8 cellular contexts compared by ENCODE assay signal in the genomic region with DNA sequence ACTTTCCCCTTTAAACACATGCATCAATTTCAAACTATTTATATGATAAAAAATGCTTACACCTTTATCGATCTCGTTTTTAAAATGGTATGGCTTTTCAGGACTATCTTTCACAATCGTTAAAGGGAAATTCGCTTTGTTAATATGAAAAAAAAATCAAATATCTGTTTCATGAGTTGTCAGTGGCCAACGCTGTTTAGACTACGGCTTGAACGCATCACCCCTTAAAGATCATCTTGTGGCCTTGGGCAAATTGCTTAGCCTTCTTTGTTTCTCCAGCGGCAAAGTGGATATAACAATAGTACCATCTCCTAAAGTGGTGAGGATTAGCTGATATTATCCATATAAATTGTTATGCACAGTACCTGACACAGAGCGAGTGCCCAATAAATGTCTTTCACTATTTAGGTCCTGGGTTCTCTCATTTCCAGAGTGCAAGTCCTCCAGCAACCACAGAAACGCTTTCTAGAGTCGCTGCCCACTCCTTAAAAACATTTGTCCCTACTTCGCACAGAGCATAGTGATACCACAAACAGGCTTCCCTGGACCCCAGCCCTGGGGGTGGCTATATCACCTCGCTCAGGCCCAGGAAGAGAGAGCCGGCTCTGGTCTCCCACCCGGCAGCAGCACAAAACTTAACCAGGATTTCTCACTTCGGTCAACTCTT. TPM values are rescaled to one million over a fixed set of nuclear protein-coding genes. Genes with fewer than 3 reads are reported as not detected.
DNase-seq lines count a peak whose midpoint lies in the region; ATAC-seq and TF ChIP-seq lines count a peak whose summit lies in the region.

No MANE protein-coding gene starts in this region.

- no peaks in the 10 kb centered on the region for H3K27me3 ChIP-seq in CD8-positive, alpha-beta T cell (ENCODE audit: insufficient read depth, low read length)
- H3K27me3 ChIP-seq in right cardiac atrium (ENCODE audit: control insufficient read depth, insufficient read depth) (no peaks in the 10 kb centered on the region), smooth muscle cell (ENCODE audit: low read depth) (peaks cover 14% of the 10 kb centered on the region)

- peak overlapping the region; percentile 98 for H2AFZ ChIP-seq in smooth muscle cell (ENCODE audit: low read depth)

- no peak for TF ChIP-seq CTCF in CD8-positive, alpha-beta T cell (IDR thresholded peaks at IDR 0.05)
- no peak for TF ChIP-seq CTCF in smooth muscle cell (IDR thresholded peaks at IDR 0.05; ENCODE audit: borderline replicate concordance, insufficient read depth, poor library complexity, severe bottlenecking)

- 44% methylated on average over 16 of the region's 16 CpGs for WGBS in right cardiac atrium
- WGBS in smooth muscle cell (ENCODE audit: low lambda C conversion rate): 12% methylated on average over 16 of the region's 16 CpGs

- CTCF ChIA-PET in CD8-positive, alpha-beta T cell (lab: Charles Lee): no interaction called here
- CTCF ChIA-PET in activated CD4-positive, alpha-beta memory T cell treated with anti-CD3 and anti-CD28 coated beads for 36 hours (lab: Charles Lee): no interaction called here

- H4K20me1 ChIP-seq in smooth muscle cell (ENCODE audit: low read depth): no peaks in the 10 kb centered on the region

- H3K27me3 Mint-ChIP-seq in CD8-positive, alpha-beta T cell (ENCODE audit: low read depth): no peaks in the 10 kb centered on the region
- H3K27me3 Mint-ChIP-seq in activated CD4-positive, alpha-beta memory T cell treated with anti-CD3 and anti-CD28 coated beads for 36 hours: no peaks in the 10 kb centered on the region

- no peaks in the 10 kb centered on the region for H3K36me3 ChIP-seq in CD8-positive, alpha-beta T cell (ENCODE audit: insufficient read depth, low read length)
- H3K36me3 ChIP-seq in smooth muscle cell (ENCODE audit: low read depth): no peaks in the 10 kb centered on the region

- no peaks in the 10 kb centered on the region for H3K9me3 ChIP-seq in CD8-positive, alpha-beta T cell (ENCODE audit: low read length)
- H3K9me3 ChIP-seq in right cardiac atrium (ENCODE audit: control insufficient read depth, low read length): no peaks in the 10 kb centered on the region
- H3K9me3 ChIP-seq in smooth muscle cell (replicated peaks; ENCODE audit: low read depth): no peaks in the 10 kb centered on the region

- peak overlapping the region; percentile 75 for H3K4me3 ChIP-seq in CD8-positive, alpha-beta T cell (ENCODE audit: low read depth, low read length)
- peak overlapping the region; percentile 56 for H3K4me3 ChIP-seq in right cardiac atrium (ENCODE audit: low read length)
- peak overlapping the region; percentile 68 for H3K4me3 ChIP-seq in smooth muscle cell

- H3K27ac ChIP-seq in CD8-positive, alpha-beta T cell (ENCODE audit: low read depth, low read length): no peak overlapping the region
- H3K27ac ChIP-seq in right cardiac atrium (ENCODE audit: low read length): no peak overlapping the region
- H3K27ac ChIP-seq in smooth muscle cell (ENCODE audit: low read depth): no peak overlapping the region

- ATAC-seq in CD8-positive, alpha-beta T cell: no peak
- ATAC-seq in HG02884 (IDR thresholded peaks at IDR 0.05; ENCODE audit: unreplicated experiment) (peak; percentile 4), right cardiac atrium (no peak), GM18502 (IDR thresholded peaks at IDR 0.05; ENCODE audit: poor library complexity, unreplicated experiment) (no peak), GM21619 (IDR thresholded peaks at IDR 0.05; ENCODE audit: unreplicated experiment) (no peak)

- intact Hi-C loops in CD8-positive, alpha-beta T cell (cut with DNase I, micrococcal nuclease): loop anchor here in 1 of 2 experiments (1.0 kb wide), 1 partner anchor 17 kb away; no protein-coding TSS in a partner anchor
- intact Hi-C loops in activated CD4-positive, alpha-beta memory T cell treated with anti-CD3 and anti-CD28 coated beads for 36 hours (cut with micrococcal nuclease): loop anchor here (1.0 to 5.0 kb wide), 8 partner anchors 8 to 400 kb away; a partner anchor contains a TSS
- intact Hi-C loops in right cardiac atrium (cut with DNase I): no loop called here

- peak overlapping the region; percentile 98 for H3K4me2 ChIP-seq in smooth muscle cell

- H3K4me1 ChIP-seq in CD8-positive, alpha-beta T cell (ENCODE audit: insufficient read depth, low read length): peaks cover 17% of the 10 kb centered on the region
- H3K4me1 ChIP-seq in right cardiac atrium (ENCODE audit: control insufficient read depth, insufficient read depth, low read length) (no peaks in the 10 kb centered on the region), smooth muscle cell (ENCODE audit: low read depth) (peaks cover 10% of the 10 kb centered on the region)

- H3K27ac Mint-ChIP-seq in CD8-positive, alpha-beta T cell: peak overlapping the region; percentile 84
- H3K27ac Mint-ChIP-seq in activated CD4-positive, alpha-beta memory T cell treated with anti-CD3 and anti-CD28 coated beads for 36 hours: peak overlapping the region; percentile 92

- no peaks in the 10 kb centered on the region for H3K79me2 ChIP-seq in smooth muscle cell (ENCODE audit: low read depth)

- H3K4me3 Mint-ChIP-seq in CD8-positive, alpha-beta T cell: peak overlapping the region; percentile 96
- peak overlapping the region; percentile 95 for H3K4me3 Mint-ChIP-seq in activated CD4-positive, alpha-beta memory T cell treated with anti-CD3 and anti-CD28 coated beads for 36 hours

- peak overlapping the region; percentile 19 for H3K9ac ChIP-seq in smooth muscle cell (ENCODE audit: low read depth)

- peak in 2 of 7 experiments; percentile 28 to 48 for DNase-seq in CD8-positive, alpha-beta T cell
- no peak for DNase-seq in activated CD4-positive, alpha-beta memory T cell treated with anti-CD3 and anti-CD28 coated beads for 36 hours
- DNase-seq in right cardiac atrium (no peak), smooth muscle cell (lab: John Stamatoyannopoulos, UW; ENCODE audit: unreplicated experiment) (no peak), DMS153 (lab: John Stamatoyannopoulos, UW) (no peak)

- peaks cover 5% of the 10 kb centered on the region for H3F3A ChIP-seq in smooth muscle cell (ENCODE audit: low read depth)

- POLR2A ChIA-PET in CD8-positive, alpha-beta T cell (lab: Charles Lee): no interaction called here
- POLR2A ChIA-PET in activated CD4-positive, alpha-beta memory T cell treated with anti-CD3 and anti-CD28 coated beads for 36 hours (lab: Charles Lee): interaction anchor here (0.6 to 1.3 kb wide), 3 partner anchors 11 to 17 kb away, joined by 3 read pairs; no protein-coding TSS in a partner anchor

- peaks cover 32% of the 10 kb centered on the region for H3K4me1 Mint-ChIP-seq in CD8-positive, alpha-beta T cell (ENCODE audit: low read depth)
- peaks cover 31% of the 10 kb centered on the region for H3K4me1 Mint-ChIP-seq in activated CD4-positive, alpha-beta memory T cell treated with anti-CD3 and anti-CD28 coated beads for 36 hours (ENCODE audit: low read depth)

- peaks cover 6% of the 10 kb centered on the region for H3K36me3 Mint-ChIP-seq in CD8-positive, alpha-beta T cell
- H3K36me3 Mint-ChIP-seq in activated CD4-positive, alpha-beta memory T cell treated with anti-CD3 and anti-CD28 coated beads for 36 hours: peaks cover 8% of the 10 kb centered on the region

- no peaks in the 10 kb centered on the region for H3K9me3 Mint-ChIP-seq in CD8-positive, alpha-beta T cell
- H3K9me3 Mint-ChIP-seq in activated CD4-positive, alpha-beta memory T cell treated with anti-CD3 and anti-CD28 coated beads for 36 hours: no peaks in the 10 kb centered on the region

RNA-seq across cellular contexts. Expression of a gene that starts 0.9 kb away (rescaled TPM):
- 1 to 10 TPM; 4.5 to 4.6 TPM for total RNA-seq in CD8-positive, alpha-beta T cell
- total RNA-seq in activated CD4-positive, alpha-beta memory T cell treated with anti-CD3 and anti-CD28 coated beads for 36 hours: 10 to 100 TPM; 22.8 to 24.5 TPM
- total RNA-seq in right cardiac atrium: 1 to 10 TPM; 2.2 to 3.5 (median 2.6) TPM
- 1.4 TPM for polyA plus RNA-seq in right cardiac atrium
- 7.8 and 11.8 TPM in 2 replicates for total RNA-seq in smooth muscle cell
- 2.4 and 10.4 TPM in 2 replicates for polyA plus RNA-seq in smooth muscle cell
